In genomic region chr15:77107068-77107467, GRCh38 we compare ENCODE assay signal across 10 cellular contexts. TPM values are rescaled to one million over a fixed set of nuclear protein-coding genes. Genes with fewer than 3 reads are reported as not detected.
DNase-seq lines count a peak whose midpoint lies in the region; ATAC-seq and TF ChIP-seq lines count a peak whose summit lies in the region.
"Had no signal": no experiment of that assay in that cellular context is flagged by ENCODE, and none has a peak within 500 bp of the region (broad histone marks: within the 10 kb centered on the region; RNA-seq: fewer than 3 reads in every experiment).

No MANE protein-coding gene starts in this region.

- TF ChIP-seq CTCF in heart left ventricle (IDR thresholded peaks at IDR 0.05): no peak
- TF ChIP-seq CTCF in ovary (IDR thresholded peaks at IDR 0.05): no peak
- TF ChIP-seq CTCF in vagina (IDR thresholded peaks at IDR 0.05): no peak
- no peak for TF ChIP-seq CTCF in colonic mucosa (IDR thresholded peaks at IDR 0.05)

- TF ChIP-seq POLR2A in heart left ventricle (IDR thresholded peaks at IDR 0.05) (no peak), ovary (IDR thresholded peaks at IDR 0.05) (no peak), vagina (IDR thresholded peaks at IDR 0.05) (no peak)

- H3K9ac ChIP-seq in colonic mucosa (ENCODE audit: low read depth in 2 of 2, low read length in 2 of 2): no peak overlapping the region

- WGBS in heart left ventricle, 4 donors: 25 to 51% (median 40%) methylated on average over 2 of the region's 2 CpGs
- WGBS in ovary, 3 donors: 8 to 19% (median 17%) methylated on average over 2 of the region's 2 CpGs

- H3K4me1 ChIP-seq in heart left ventricle: peaks cover 0 to 59% (median 35%) of the 10 kb centered on the region in 12 donors
- H3K4me1 ChIP-seq in ovary (ENCODE audit: insufficient read depth): peaks cover 6% of the 10 kb centered on the region
- H3K4me1 ChIP-seq in vagina: peaks cover 24% of the 10 kb centered on the region
- H3K4me1 ChIP-seq in colonic mucosa: no peaks in the 10 kb centered on the region

- H3K9me3 ChIP-seq in heart left ventricle: no peaks in the 10 kb centered on the region
- no peaks in the 10 kb centered on the region for H3K9me3 ChIP-seq in ovary
- H3K9me3 ChIP-seq in vagina: no peaks in the 10 kb centered on the region
- H3K9me3 ChIP-seq in colonic mucosa: no peaks in the 10 kb centered on the region
- H3K9me3 ChIP-seq: tibial nerve had no signal

- TF ChIP-seq EP300 in ovary (IDR thresholded peaks at IDR 0.05): no peak

- H3K27ac ChIP-seq in heart left ventricle (peak overlapping the region in 11 of 12 donors; percentile 6 to 67 (median 56)), ovary (peak overlapping the region in 1 of 2 donors; percentile 57), vagina (peak overlapping the region; percentile 20), colonic mucosa (no peak overlapping the region)

- peak; percentile 79 for ATAC-seq in Right ventricle myocardium inferior
- ATAC-seq in heart left ventricle: peak; percentile 60 to 81 (median 64)
- ATAC-seq in HG02610 (IDR thresholded peaks at IDR 0.05; ENCODE audit: unreplicated experiment): no peak

- no peaks in the 10 kb centered on the region for H3K27me3 ChIP-seq in heart left ventricle
- H3K27me3 ChIP-seq in ovary: no peaks in the 10 kb centered on the region
- no peaks in the 10 kb centered on the region for H3K27me3 ChIP-seq in vagina
- no peaks in the 10 kb centered on the region for H3K27me3 ChIP-seq in colonic mucosa
- H3K27me3 ChIP-seq: tibial nerve had no signal

- DNase-seq in Right ventricle myocardium inferior (ENCODE audit: missing footprints) (no peak), cardiac septum (ENCODE audit: low spot score) (no peak), heart left ventricle (peak; percentile 56 to 84 (median 73)), ovary (peak; percentile 40 to 71 (median 42)), vagina (ENCODE audit: extremely low spot score in 2 of 2) (no peak), Ammon's horn (ENCODE audit: low spot score) (no peak), colonic mucosa (no peak)
- DNase-seq: activated B cell treated with CpG ODN at 0.5 μM for 24 hours had no signal

- intact Hi-C loops in Right ventricle myocardium inferior (cut with DNase I) (loop anchor here (5.0 kb wide), 2 partner anchors 35 to 525 kb away; partner anchors contain the start of genes LINGO1 and TSPAN3), cardiac septum (cut with DNase I) (loop anchor here (2.0 to 10.0 kb wide), 2 partner anchors 82 to 718 kb away; no protein-coding TSS in a partner anchor), heart left ventricle (cut with DNase I) (loop anchor here in 2 of 10 donors (1.0 to 10.0 kb wide), 5 partner anchors 85 to 728 kb away; partner anchors contain the start of gene LINGO1 (in 1 of the 2)), ovary (cut with DNase I) (loop anchor here in 2 of 4 donors (5.0 to 10.0 kb wide), 3 partner anchors 72 to 440 kb away; no protein-coding TSS in a partner anchor), vagina (cut with DNase I) (no loop called here), colonic mucosa (cut with DNase I) (loop anchor here (5.0 to 10.0 kb wide), 2 partner anchors 435 to 718 kb away; no protein-coding TSS in a partner anchor)

- H3K36me3 ChIP-seq in heart left ventricle (peaks cover 0 to 18% (median 8%) of the 10 kb centered on the region in 9 donors), ovary (no peaks in the 10 kb centered on the region), vagina (no peaks in the 10 kb centered on the region), colonic mucosa (no peaks in the 10 kb centered on the region)
- H3K36me3 ChIP-seq: tibial nerve had no signal

- no peak overlapping the region for H3K4me3 ChIP-seq in heart left ventricle
- H3K4me3 ChIP-seq in ovary: no peak overlapping the region
- no peak overlapping the region for H3K4me3 ChIP-seq in vagina
- no peak overlapping the region for H3K4me3 ChIP-seq in colonic mucosa
- H3K4me3 ChIP-seq: tibial nerve had no signal

RNA-seq across cellular contexts. Expression of gene TSPAN3, which starts 36.2 kb away (rescaled TPM):
- total RNA-seq in Right ventricle myocardium inferior (98.3 TPM), cardiac septum (101 TPM), heart left ventricle (100 to 1,000 TPM in 8 of 9 donors, 10 to 100 TPM in 1; 90.4 to 218 (median 133) TPM), ovary (100 to 1,000 TPM; 140 to 266 (median 174) TPM), vagina (80.3 TPM), colonic mucosa (100 to 1,000 TPM; 594 to 841 TPM)
- polyA plus RNA-seq in heart left ventricle (100 to 1,000 TPM in 1 of 2 donors, 10 to 100 TPM in 1; 58.1 to 247 TPM), ovary (100 to 1,000 TPM; 196 to 244 TPM)

Comparison
In these comparisons a context has a peak if more than half of its experiments do, and no peak if none do; other contexts are left out.
1. DNase-seq: peak in heart left ventricle (5 of 5) and ovary (5 of 5); none in Right ventricle myocardium inferior (single experiment), cardiac septum (single experiment), vagina (0 of 2), Ammon's horn (single experiment) and colonic mucosa (single experiment).